ENCODE assay signal across 8 cellular contexts in the genomic region with DNA sequence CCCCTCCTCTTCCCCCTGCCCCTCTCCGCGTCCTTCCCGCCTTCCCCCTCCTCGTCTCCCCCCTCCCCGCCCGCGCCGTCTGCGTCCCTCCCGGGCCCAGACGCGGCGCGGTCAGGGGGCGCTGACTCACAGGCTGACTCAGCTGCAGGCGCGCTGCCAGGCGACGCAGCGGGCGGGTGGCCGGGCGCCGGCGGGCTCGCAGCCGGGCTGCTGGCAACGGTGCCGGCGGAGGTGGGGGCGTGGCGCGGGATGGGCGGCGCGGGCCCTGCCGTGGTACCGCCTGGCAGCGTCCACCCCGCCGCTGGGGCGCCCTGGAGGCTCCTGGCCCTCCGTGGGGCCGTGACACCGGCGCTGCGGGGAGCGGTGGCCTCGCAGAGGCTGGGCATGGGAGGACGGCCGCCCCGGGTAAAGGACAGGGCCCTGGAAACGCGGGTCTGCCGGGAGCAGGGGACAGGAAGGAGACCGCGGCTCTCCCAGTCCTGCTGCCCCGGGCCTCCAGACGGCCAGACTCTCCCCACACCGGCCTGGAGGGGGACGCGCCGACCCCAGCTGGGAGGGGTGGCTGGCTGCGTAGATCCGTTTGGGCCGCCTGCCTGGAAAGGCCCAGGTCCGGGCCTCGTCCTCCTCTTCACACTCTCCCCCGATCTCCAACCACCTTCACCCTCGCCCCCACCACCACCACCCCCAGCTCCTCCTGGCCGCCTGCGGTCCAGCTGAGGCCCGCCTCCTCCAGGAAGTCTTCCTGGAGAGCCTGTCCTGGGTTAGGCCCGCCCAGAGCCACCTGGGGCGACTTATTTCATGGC. TPM values are rescaled to one million over a fixed set of nuclear protein-coding genes. Genes with fewer than 3 reads are reported as not detected.
DNase-seq lines count a peak whose midpoint lies in the region; ATAC-seq and TF ChIP-seq lines count a peak whose summit lies in the region.

No MANE protein-coding gene starts in this region.

- H3K4me3 Mint-ChIP-seq in neural crest cell, result peak overlapping the region; percentile 83
- peak overlapping the region; percentile 38 for H3K4me3 Mint-ChIP-seq in stimulated activated naive CD8-positive, alpha-beta T cell treated with anti-CD3 and anti-CD28 coated beads, Interleukin-15, Interleukin-2, amounts not matched to agents 100 ng/mL and 50 ng/mL, for 24 hours

- ATAC-seq in GM21528 (IDR thresholded peaks at IDR 0.05; ENCODE audit: low FRiP score, unreplicated experiment), result peak; percentile 50

- H3K9me3 Mint-ChIP-seq in neural crest cell, result no peaks in the 10 kb centered on the region
- H3K9me3 Mint-ChIP-seq in stimulated activated naive CD8-positive, alpha-beta T cell treated with anti-CD3 and anti-CD28 coated beads, Interleukin-15, Interleukin-2, amounts not matched to agents 100 ng/mL and 50 ng/mL, for 24 hours, result no peaks in the 10 kb centered on the region

- H3K4me3 ChIP-seq in fibroblast of villous mesenchyme (ENCODE audit: low read depth, low read length), result peak overlapping the region; percentile 49

- no peaks in the 10 kb centered on the region for H3K36me3 Mint-ChIP-seq in neural crest cell (ENCODE audit: low read depth)
- no peaks in the 10 kb centered on the region for H3K36me3 Mint-ChIP-seq in stimulated activated naive CD8-positive, alpha-beta T cell treated with anti-CD3 and anti-CD28 coated beads, Interleukin-15, Interleukin-2, amounts not matched to agents 100 ng/mL and 50 ng/mL, for 24 hours (ENCODE audit: low read depth)

- H3K27ac Mint-ChIP-seq in neural crest cell (ENCODE audit: unreplicated experiment), result no peak overlapping the region
- H3K27ac Mint-ChIP-seq in stimulated activated naive CD8-positive, alpha-beta T cell treated with anti-CD3 and anti-CD28 coated beads, Interleukin-15, Interleukin-2, amounts not matched to agents 100 ng/mL and 50 ng/mL, for 24 hours, result no peak overlapping the region

- no peaks in the 10 kb centered on the region for H3K27me3 Mint-ChIP-seq in neural crest cell (ENCODE audit: low read depth)
- peaks cover 16% of the 10 kb centered on the region for H3K27me3 Mint-ChIP-seq in stimulated activated naive CD8-positive, alpha-beta T cell treated with anti-CD3 and anti-CD28 coated beads, Interleukin-15, Interleukin-2, amounts not matched to agents 100 ng/mL and 50 ng/mL, for 24 hours

- H3K4me1 Mint-ChIP-seq in neural crest cell, result peaks cover 3% of the 10 kb centered on the region
- peaks cover 46% of the 10 kb centered on the region for H3K4me1 Mint-ChIP-seq in stimulated activated naive CD8-positive, alpha-beta T cell treated with anti-CD3 and anti-CD28 coated beads, Interleukin-15, Interleukin-2, amounts not matched to agents 100 ng/mL and 50 ng/mL, for 24 hours (ENCODE audit: low read depth)

- TF ChIP-seq CTCF in fibroblast of villous mesenchyme (IDR thresholded peaks at IDR 0.05; ENCODE audit: insufficient read depth, low read depth, low read length) (no peak), neural crest cell (conservative IDR thresholded peaks at IDR 0.05) (no peak)

- DNase-seq in COR-L47 (lab: John Stamatoyannopoulos, UW), result peak; percentile 93
- DNase-seq in KG1 (lab: John Stamatoyannopoulos, UW), result peak; percentile 72
- peak; percentile 72 to 91 for DNase-seq in SHP77 (lab: John Stamatoyannopoulos, UW)
- DNase-seq in activated gamma-delta T cell treated with Interleukin-2 at 50 U/mL for 16 hours, result peak; percentile 89
- DNase-seq in fibroblast of villous mesenchyme (ENCODE audit: low read depth), result peak; percentile 92
- peak; percentile 67 for DNase-seq in neural crest cell (ENCODE audit: low read depth, low spot score)

RNA-seq across cellular contexts. Expression of a gene that starts 10.0 kb away (rescaled TPM):
- not detected in 2 replicates for total RNA-seq in fibroblast of villous mesenchyme
- total RNA-seq in neural crest cell, result not detected in 2 replicates

RNA-seq across cellular contexts. Expression of a gene that starts 20.4 kb away (rescaled TPM):
- 38.4 and 53.5 TPM in 2 replicates for total RNA-seq in fibroblast of villous mesenchyme
- 31.5 and 35.1 TPM in 2 replicates for total RNA-seq in neural crest cell

Comparison
In these comparisons a context has a peak if more than half of its experiments do, and no peak if none do; other contexts are left out.
1. Peak in every context shown above with its lines: DNase-seq, ATAC-seq and H3K4me3 ChIP-seq.